In genomic region chr12:82627799-82628198, GRCh38 we compare ENCODE assay signal across 8 cellular contexts. TPM values are rescaled to one million over a fixed set of nuclear protein-coding genes. Genes with fewer than 3 reads are reported as not detected.
DNase-seq lines count a peak whose midpoint lies in the region; ATAC-seq and TF ChIP-seq lines count a peak whose summit lies in the region.

No MANE protein-coding gene starts in this region.

- no peaks in the 10 kb centered on the region for H3K36me3 Mint-ChIP-seq in MCF 10A (ENCODE audit: insufficient read depth, unreplicated experiment)

- no peaks in the 10 kb centered on the region for H3K9me3 ChIP-seq in breast epithelium
- no peaks in the 10 kb centered on the region for H3K9me3 ChIP-seq in adrenal gland (replicated peaks in 1 of 3)
- H3K9me3 ChIP-seq in mesenchymal stem cell (ENCODE audit: control insufficient read depth, low read length), result no peaks in the 10 kb centered on the region
- H3K9me3 ChIP-seq in right atrium auricular region, result no peaks in the 10 kb centered on the region

- no peak overlapping the region for H2AK5ac ChIP-seq in mesenchymal stem cell (ENCODE audit: low read length, severe bottlenecking)

- no peak overlapping the region for H3K14ac ChIP-seq in mesenchymal stem cell (ENCODE audit: low read length in 2 of 2)

- BruUV-seq in MCF 10A (replicated peaks; lab: Mats Ljungman, UMichigan), result no TSS peak

- H3K27me3 ChIP-seq in breast epithelium (no peaks in the 10 kb centered on the region), adrenal gland (no peaks in the 10 kb centered on the region), mesenchymal stem cell (ENCODE audit: control insufficient read depth in 1 of 2, insufficient read depth in 1 of 2, low read length in 2 of 2) (no peaks in the 10 kb centered on the region), right atrium auricular region (no peaks in the 10 kb centered on the region)

- no peak overlapping the region for H2AFZ ChIP-seq in mesenchymal stem cell (ENCODE audit: low read depth, low read length)

- H2BK15ac ChIP-seq in mesenchymal stem cell (ENCODE audit: low read depth, poor library complexity, severe bottlenecking), result no peak overlapping the region

- POLR2A ChIA-PET in MCF 10A (lab: Yijun Ruan, JAX), result no interaction called here

- CTCF ChIA-PET in MCF 10A (lab: Yijun Ruan, JAX), result interaction anchor here (0.7 to 1.5 kb wide), 7 partner anchors 10 to 243 kb away, joined by 3 to 8 read pairs (median 6); no protein-coding TSS in a partner anchor

- no peak overlapping the region for H2BK5ac ChIP-seq in mesenchymal stem cell (ENCODE audit: low read depth, low read length, poor library complexity, severe bottlenecking)

- no peak overlapping the region for H3K27ac Mint-ChIP-seq in MCF 10A (ENCODE audit: low read depth, unreplicated experiment)

- H3K27ac ChIP-seq in breast epithelium (no peak overlapping the region), adrenal gland (no peak overlapping the region), mesenchymal stem cell (ENCODE audit: low read length, poor library complexity, severe bottlenecking) (no peak overlapping the region), right atrium auricular region (no peak overlapping the region)

- H3K9ac ChIP-seq in mesenchymal stem cell (ENCODE audit: low read length), result no peak overlapping the region

- intact Hi-C loops in MCF 10A (cut with micrococcal nuclease), result loop anchor here (1.0 to 10.0 kb wide), 3 partner anchors 100 to 983 kb away; no protein-coding TSS in a partner anchor
- intact Hi-C loops in breast epithelium (cut with DNase I; ENCODE audit: low total_unique reads), result no loop called here
- intact Hi-C loops in adrenal gland (cut with DNase I), result loop anchor here in 1 of 2 donors (10.0 kb wide), 1 partner anchor 103 kb away; no protein-coding TSS in a partner anchor

- no peaks in the 10 kb centered on the region for H3K4me1 ChIP-seq in breast epithelium
- no peaks in the 10 kb centered on the region for H3K4me1 ChIP-seq in adrenal gland (replicated peaks in 1 of 2)
- peaks cover 2% of the 10 kb centered on the region for H3K4me1 ChIP-seq in mesenchymal stem cell (ENCODE audit: control insufficient read depth, insufficient read depth, low read depth, low read length)
- H3K4me1 ChIP-seq in right atrium auricular region, result no peaks in the 10 kb centered on the region

- TF ChIP-seq CTCF in MCF 10A (IDR thresholded peaks at IDR 0.05; ENCODE audit: unreplicated experiment) (peak; percentile 46), breast epithelium (IDR thresholded peaks at IDR 0.05) (peak in 1 of 3 donors; percentile 18), adrenal gland (IDR thresholded peaks at IDR 0.05) (peak in 5 of 6 experiments; percentile 10 to 52 (median 44)), right atrium auricular region (IDR thresholded peaks at IDR 0.05) (no peak)

- H3K4me1 Mint-ChIP-seq in MCF 10A (ENCODE audit: insufficient read depth, unreplicated experiment), result peaks cover 6% of the 10 kb centered on the region

- no peaks in the 10 kb centered on the region for H3K9me3 Mint-ChIP-seq in MCF 10A (ENCODE audit: unreplicated experiment)

- H2BK12ac ChIP-seq in mesenchymal stem cell (ENCODE audit: low read length in 2 of 2), result no peak overlapping the region

- peak; percentile 52 for DNase-seq in MCF 10A (ENCODE audit: unreplicated experiment)
- DNase-seq in breast epithelium (ENCODE audit: low spot score in 2 of 2), result no peak
- peak; percentile 6 for DNase-seq in Jurkat, Clone E6-1 (ENCODE audit: low read depth, low spot score)
- peak in 1 of 7 donors; percentile 2 for DNase-seq in adrenal gland
- peak; percentile 15 for DNase-seq in mesenchymal stem cell
- no peak for DNase-seq in right atrium auricular region (ENCODE audit: low spot score)
- no peak for DNase-seq in COLO668 (lab: John Stamatoyannopoulos, UW; ENCODE audit: unreplicated experiment)

- no peaks in the 10 kb centered on the region for H3K79me1 ChIP-seq in mesenchymal stem cell (replicated peaks; ENCODE audit: low read length, poor library complexity, severe bottlenecking)

- H3K4me3 Mint-ChIP-seq in MCF 10A (ENCODE audit: unreplicated experiment), result no peak overlapping the region

- H3K36me3 ChIP-seq in breast epithelium (no peaks in the 10 kb centered on the region), adrenal gland (replicated peaks in 1 of 2) (no peaks in the 10 kb centered on the region), mesenchymal stem cell (ENCODE audit: control insufficient read depth in 1 of 2, insufficient read depth in 2 of 2, low read depth in 1 of 2, low read length in 2 of 2) (no peaks in the 10 kb centered on the region), right atrium auricular region (no peaks in the 10 kb centered on the region)

- H3K4me3 ChIP-seq in breast epithelium (no peak overlapping the region), adrenal gland (no peak overlapping the region), mesenchymal stem cell (ENCODE audit: insufficient read depth in 1 of 2, low read depth in 1 of 2, low read length in 2 of 2) (no peak overlapping the region), right atrium auricular region (no peak overlapping the region)
- no peak overlapping the region for H3K4me3 ChIP-seq in Jurkat, Clone E6-1 (ENCODE audit: low read length)

- H3K4me2 ChIP-seq in mesenchymal stem cell (ENCODE audit: low read length, poor library complexity, severe bottlenecking), result no peak overlapping the region

- ATAC-seq in HG03196 (IDR thresholded peaks at IDR 0.05; ENCODE audit: unreplicated experiment), result no peak

- no peak overlapping the region for H4K8ac ChIP-seq in mesenchymal stem cell (ENCODE audit: low read length)

- H4K91ac ChIP-seq in mesenchymal stem cell (ENCODE audit: low read length), result no peak overlapping the region

- H3K4ac ChIP-seq in mesenchymal stem cell (ENCODE audit: low read depth in 1 of 2, low read length in 2 of 2), result no peak overlapping the region

- H2BK120ac ChIP-seq in mesenchymal stem cell (ENCODE audit: low read depth, low read length), result no peak overlapping the region

- H3K18ac ChIP-seq in mesenchymal stem cell (ENCODE audit: low read depth in 1 of 2, low read length in 2 of 2), result no peak overlapping the region

- H3K23ac ChIP-seq in mesenchymal stem cell (ENCODE audit: low read length in 2 of 2), result no peak overlapping the region

- 46 to 57% (median 48%) methylated on average over 7 of the region's 7 CpGs for WGBS in adrenal gland, 4 donors
- 59% methylated on average over 5 of the region's 7 CpGs for WGBS in mesenchymal stem cell

- TF ChIP-seq POLR2A in breast epithelium (IDR thresholded peaks at IDR 0.05), result no peak
- TF ChIP-seq POLR2A in adrenal gland (IDR thresholded peaks at IDR 0.05), result no peak

- no peaks in the 10 kb centered on the region for H3K27me3 Mint-ChIP-seq in MCF 10A (ENCODE audit: insufficient read depth, unreplicated experiment)

RNA-seq across cellular contexts. Expression of gene TMTC2, which starts 58.9 kb away (rescaled TPM):
- total RNA-seq in MCF 10A (2022), result 1.7 and 2.0 TPM in 2 replicates
- total RNA-seq in breast epithelium, result 10 to 100 TPM in 2 of 3 donors, 1 to 10 TPM in 1; 7.0 to 28.8 (median 19.3) TPM
- polyA plus RNA-seq in Jurkat, Clone E6-1 (2012; ENCODE audit: insufficient read depth, insufficient read length), result 3.4 TPM
- 1 to 10 TPM; 1.9 to 4.4 (median 3.0) TPM for total RNA-seq in adrenal gland
- polyA plus RNA-seq in adrenal gland, result 1 to 10 TPM; 1.6 to 2.5 (median 1.8) TPM
- polyA plus RNA-seq in mesenchymal stem cell (2013, experiment 1 of 2), result 0.54 TPM
- 0.64 TPM for polyA plus RNA-seq in mesenchymal stem cell (2013, experiment 2 of 2)
- total RNA-seq in right atrium auricular region, result 1 to 10 TPM; 2.9 to 3.2 TPM

Comparison
In these comparisons a context has a peak if more than half of its experiments do, and no peak if none do; other contexts are left out.
1. DNase-seq: peak in MCF 10A (single experiment), Jurkat, Clone E6-1 (single experiment) and mesenchymal stem cell (single experiment); none in breast epithelium (0 of 2), right atrium auricular region (single experiment) and COLO668 (single experiment).
2. CTCF ChIP-seq: peak in MCF 10A (single experiment) and adrenal gland (5 of 6); none in right atrium auricular region (0 of 2).